1 cellular context compared by ENCODE assay signal in genomic region chr9:137456061-137456863, GRCh38.
TF ChIP-seq lines count a peak whose summit lies in the region.

No MANE protein-coding gene starts in this region.

TF ChIP-seq in SK-N-SH, 30 proteins besides CTCF, POLR2A, EP300 and RAD21 (continued from another document):
- TF ChIP-seq ZBTB33 (IDR thresholded peaks at IDR 0.05; ENCODE audit: borderline replicate concordance, low read depth) = no peak
- no peak for TF ChIP-seq RXRA (IDR thresholded peaks at IDR 0.05; ENCODE audit: borderline replicate concordance, low read depth)
- TF ChIP-seq FOSL2 (IDR thresholded peaks at IDR 0.05; ENCODE audit: borderline replicate concordance, low read depth) = no peak
- TF ChIP-seq ELF1 (IDR thresholded peaks at IDR 0.05) = no peak
- TF ChIP-seq TEAD4 (IDR thresholded peaks at IDR 0.05; ENCODE audit: borderline replicate concordance, insufficient read depth) = no peak
- TF ChIP-seq EZH2phosphoT487 (IDR thresholded peaks at IDR 0.05; ENCODE audit: borderline replicate concordance, low read depth) = no peak
- TF ChIP-seq USF1 (IDR thresholded peaks at IDR 0.05; ENCODE audit: borderline replicate concordance, low read depth) = no peak
- TF ChIP-seq CHD2 (IDR thresholded peaks at IDR 0.05; ENCODE audit: low read length, partially characterized antibody) = no peak
- TF ChIP-seq MEF2A (IDR thresholded peaks at IDR 0.05; ENCODE audit: borderline replicate concordance, low read depth) = no peak
- no peak for TF ChIP-seq IRF3 (IDR thresholded peaks at IDR 0.05; ENCODE audit: low read depth, low read length)
- TF ChIP-seq TAF1 (IDR thresholded peaks at IDR 0.05; ENCODE audit: borderline replicate concordance, low read depth, low read length) = no peak
